9 cellular contexts compared by ENCODE assay signal in the genomic region with DNA sequence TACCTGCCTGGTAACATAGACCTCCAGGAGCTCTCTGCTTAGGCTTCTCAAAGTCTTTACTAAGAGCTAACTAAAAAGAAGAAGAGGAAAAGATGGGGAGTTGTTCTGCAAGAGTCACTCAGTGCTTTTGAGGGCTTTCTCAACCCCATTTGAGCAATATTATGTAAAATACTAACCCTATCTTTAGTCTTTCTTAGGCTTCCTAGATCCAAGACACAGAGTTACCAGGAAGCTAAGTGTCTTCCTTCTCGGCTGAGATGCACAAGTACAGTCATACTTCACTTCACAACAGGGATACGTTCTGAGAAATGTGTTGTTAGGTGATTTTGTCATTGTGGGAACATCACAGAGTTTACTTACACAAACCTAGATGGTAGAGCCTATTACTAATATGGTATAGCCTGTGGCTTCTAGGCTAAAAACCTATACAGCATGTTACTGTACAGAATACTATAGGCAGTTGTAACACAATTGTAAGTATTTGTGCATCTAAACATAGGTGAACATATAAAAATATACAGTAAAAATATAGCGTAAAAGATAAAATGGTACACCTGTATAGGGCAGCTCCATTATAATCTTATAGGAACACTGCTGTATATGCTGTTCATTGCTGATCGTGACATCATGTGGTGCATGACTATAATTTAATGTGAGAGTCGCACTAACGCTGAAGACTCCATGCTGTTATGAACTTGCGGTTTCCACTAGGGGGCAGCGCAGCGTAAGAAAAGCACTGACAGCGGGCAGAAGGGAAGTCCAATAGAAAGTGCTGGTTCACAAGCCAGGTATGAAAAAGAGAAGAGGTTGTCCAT. TPM values are rescaled to one million over a fixed set of nuclear protein-coding genes. Genes with fewer than 3 reads are reported as not detected.
DNase-seq lines count a peak whose midpoint lies in the region; TF ChIP-seq lines count a peak whose summit lies in the region.
"Had no signal": no experiment of that assay in that cellular context is flagged by ENCODE, and none has a peak within 500 bp of the region (broad histone marks: within the 10 kb centered on the region; RNA-seq: fewer than 3 reads in every experiment).

No MANE protein-coding gene starts in this region.

- intact Hi-C loops in activated naive CD4-positive, alpha-beta T cell treated with anti-CD3 and anti-CD28 coated beads for 36 hours (cut with micrococcal nuclease) = loop anchor here (1.0 to 2.0 kb wide), 10 partner anchors 13 to 382 kb away; partner anchors contain the start of genes FAS and STAMBPL1

- no peaks in the 10 kb centered on the region for H4K20me1 ChIP-seq in SK-N-SH (ENCODE audit: insufficient read depth)

- CTCF ChIA-PET in SK-N-SH (lab: Yijun Ruan, JAX) = interaction anchor here (0.6 to 12.7 kb wide), 66 partner anchors 9 to 766 kb away, joined by 3 to 425 read pairs (median 5); partner anchors contain the start of genes ANKRD22, CH25H, FAS and STAMBPL1
- CTCF ChIA-PET in activated naive CD4-positive, alpha-beta T cell treated with anti-CD3 and anti-CD28 coated beads for 36 hours (lab: Charles Lee) = interaction anchor here (0.5 to 17.1 kb wide), 57 partner anchors 9 to 813 kb away, joined by 3 to 448 read pairs (median 4); partner anchors contain the start of genes ANKRD22 and CH25H

- H3K4me1 Mint-ChIP-seq in activated naive CD4-positive, alpha-beta T cell treated with anti-CD3 and anti-CD28 coated beads for 36 hours (ENCODE audit: low read depth) = peaks cover 20% of the 10 kb centered on the region

- peaks cover 0 to 2% of the 10 kb centered on the region in 2 experiments; a peak in 1 of 4 replicates for H3K4me1 ChIP-seq in SK-N-SH (ENCODE audit: control insufficient read depth in 1 of 2, insufficient read depth in 2 of 2, low read depth in 1 of 2, low read length in 1 of 2)

- H3K9me2 ChIP-seq in SK-N-SH = no peaks in the 10 kb centered on the region

- no peak overlapping the region for H3K4me2 ChIP-seq in SK-N-SH

- H3K27me3 Mint-ChIP-seq in activated naive CD4-positive, alpha-beta T cell treated with anti-CD3 and anti-CD28 coated beads for 36 hours (ENCODE audit: low read depth) = no peaks in the 10 kb centered on the region

- peak; percentile 56 for DNase-seq in GM06990 (ENCODE audit: extremely low read depth, insufficient read length)
- peak; percentile 79 for DNase-seq in HFF-Myc (ENCODE audit: extremely low read depth, low read depth)
- DNase-seq in NB4 (ENCODE audit: low read depth) = peak; percentile 91
- DNase-seq in SK-N-SH = peak; percentile 64
- peak; percentile 95 for DNase-seq in activated naive CD4-positive, alpha-beta T cell treated with anti-CD3 and anti-CD28 coated beads for 36 hours
- peak; percentile 85 for DNase-seq in glomerular visceral epithelial cell (ENCODE audit: extremely low spot score)
- DNase-seq in pons (ENCODE audit: low spot score) = peak; percentile 89
- DNase-seq in ureter (ENCODE audit: low spot score) = peak; percentile 88

- 22% methylated on average over 10 of the region's 10 CpGs for WGBS in SK-N-SH (ENCODE audit: low lambda C conversion rate)

- no peaks in the 10 kb centered on the region for H3K9me3 Mint-ChIP-seq in activated naive CD4-positive, alpha-beta T cell treated with anti-CD3 and anti-CD28 coated beads for 36 hours

- H3F3A ChIP-seq in SK-N-SH (replicated peaks; ENCODE audit: insufficient read depth) = no peaks in the 10 kb centered on the region

- H3K79me2 ChIP-seq in SK-N-SH (ENCODE audit: insufficient read depth) = no peaks in the 10 kb centered on the region

- H3K9me3 ChIP-seq in SK-N-SH = no peaks in the 10 kb centered on the region

- peak; percentile 78 for TF ChIP-seq CTCF in GM06990 (IDR thresholded peaks at IDR 0.05; ENCODE audit: insufficient read depth, low read length, poor library complexity, severe bottlenecking)
- TF ChIP-seq CTCF in HFF-Myc (IDR thresholded peaks at IDR 0.05; ENCODE audit: low read depth, low read length, missing control alignments) = peak; percentile 82
- TF ChIP-seq CTCF in NB4 (IDR thresholded peaks at IDR 0.05; ENCODE audit: low read depth, low read length) = peak; percentile 88
- peak; percentile 94 for TF ChIP-seq CTCF in SK-N-SH (IDR thresholded peaks at IDR 0.05)

- TF ChIP-seq RAD21 in SK-N-SH (IDR thresholded peaks at IDR 0.05; ENCODE audit: low read length) = peak; percentile 99

- no peak overlapping the region for H3K27ac Mint-ChIP-seq in activated naive CD4-positive, alpha-beta T cell treated with anti-CD3 and anti-CD28 coated beads for 36 hours

- no peak for TF ChIP-seq POLR2A in NB4 (IDR thresholded peaks at IDR 0.05; ENCODE audit: extremely low read depth, insufficient read length)

- POLR2A ChIA-PET in SK-N-SH (lab: Yijun Ruan, JAX) = interaction anchor here (2.7 kb wide), 1 partner anchor 97 kb away, joined by 9 read pairs; no protein-coding TSS in a partner anchor

- no peaks in the 10 kb centered on the region for H3K36me3 Mint-ChIP-seq in activated naive CD4-positive, alpha-beta T cell treated with anti-CD3 and anti-CD28 coated beads for 36 hours (ENCODE audit: low read depth)

- H3K9ac ChIP-seq in SK-N-SH = no peak overlapping the region

- TF ChIP-seq EP300 in SK-N-SH (IDR thresholded peaks at IDR 0.05; ENCODE audit: borderline replicate concordance in 1 of 2, low read depth in 1 of 2, low read length in 1 of 2) = no peak

- H3K4me3 Mint-ChIP-seq in activated naive CD4-positive, alpha-beta T cell treated with anti-CD3 and anti-CD28 coated beads for 36 hours = no peak overlapping the region

- H3K4me3 ChIP-seq in GM06990 (replicated peaks; ENCODE audit: low read depth, low read length) (no peak overlapping the region), HFF-Myc (replicated peaks; ENCODE audit: low read depth, low read length) (no peak overlapping the region), NB4 (ENCODE audit: low read depth, low read length) (no peak overlapping the region), SK-N-SH (ENCODE audit: low read depth in 2 of 2, low read length in 1 of 2) (no peak overlapping the region)

- no peak overlapping the region for H2AFZ ChIP-seq in SK-N-SH (ENCODE audit: low read depth)

- H3K36me3 ChIP-seq in GM06990 (ENCODE audit: control insufficient read depth, insufficient read depth, low read length) (no peaks in the 10 kb centered on the region), SK-N-SH (replicated peaks in 1 of 2; ENCODE audit: control insufficient read depth in 1 of 2, insufficient read depth in 2 of 2, low read length in 1 of 2) (no peaks in the 10 kb centered on the region)

- H3K27ac ChIP-seq in SK-N-SH (ENCODE audit: low read depth in 2 of 2, low read length in 1 of 2) = no peak overlapping the region

- H3K27me3 ChIP-seq in GM06990 (replicated peaks; ENCODE audit: control insufficient read depth, insufficient read depth, low read length) = no peaks in the 10 kb centered on the region
- no peaks in the 10 kb centered on the region for H3K27me3 ChIP-seq in SK-N-SH (ENCODE audit: insufficient read depth)

TF ChIP-seq in SK-N-SH, 30 proteins besides CTCF, POLR2A, EP300 and RAD21 (continues in another document):
- no peak for TF ChIP-seq ELF1 (IDR thresholded peaks at IDR 0.05)
- 0 out of 2 replicates have a peak, but pooled peaks have one; percentile 21 for TF ChIP-seq REST (IDR thresholded peaks at IDR 0.05; ENCODE audit: low read depth, low read length)
- no peak for TF ChIP-seq EZH2phosphoT487 (IDR thresholded peaks at IDR 0.05; ENCODE audit: borderline replicate concordance, low read depth)
- TF ChIP-seq CHD2 (IDR thresholded peaks at IDR 0.05; ENCODE audit: low read length, partially characterized antibody) = no peak
- no peak for TF ChIP-seq GABPA (IDR thresholded peaks at IDR 0.05; ENCODE audit: low read depth)
- TF ChIP-seq MXI1 (IDR thresholded peaks at IDR 0.05; ENCODE audit: low read depth, low read length) = peak; percentile 65; the same call in 1 of the 2 replicates
- TF ChIP-seq NFIC (IDR thresholded peaks at IDR 0.05; ENCODE audit: borderline replicate concordance) = no peak

RNA-seq across cellular contexts. Expression of gene ANKRD22, which starts 16.3 kb away (rescaled TPM):
- 0.15 TPM in 2 replicates for polyA plus RNA-seq in SK-N-SH (2012; rRNA removed)
- 0.13 and 0.30 TPM in 2 replicates for polyA plus RNA-seq in SK-N-SH (2012; cell fraction: cytosol; rRNA removed)
- polyA plus RNA-seq in SK-N-SH (2012; cell fraction: nucleus; rRNA removed) = 0.05 TPM in 1 of 2 replicates, not detected in the other
- under 1 TPM in 1 of 2 experiments, not detected in 1; 0.12 TPM for total RNA-seq in activated naive CD4-positive, alpha-beta T cell treated with anti-CD3 and anti-CD28 coated beads for 36 hours
- total RNA-seq in ureter = 14.7 TPM
- total RNA-seq: skeletal muscle tissue had no signal

RNA-seq across cellular contexts. Expression of gene LIPM, which starts 32.8 kb away (rescaled TPM):
- polyA plus RNA-seq in SK-N-SH (2012; rRNA removed) = not detected in 2 replicates
- not detected in 2 replicates for polyA plus RNA-seq in SK-N-SH (2012; cell fraction: cytosol; rRNA removed)
- polyA plus RNA-seq in SK-N-SH (2012; cell fraction: nucleus; rRNA removed) = not detected in 2 replicates
- not detected for total RNA-seq in activated naive CD4-positive, alpha-beta T cell treated with anti-CD3 and anti-CD28 coated beads for 36 hours
- not detected for total RNA-seq in ureter

RNA-seq across cellular contexts. Expression of gene STAMBPL1, which starts 44.7 kb away (rescaled TPM):
- polyA plus RNA-seq in SK-N-SH (2012; rRNA removed) = 25.1 and 32.6 TPM in 2 replicates
- polyA plus RNA-seq in SK-N-SH (2012; cell fraction: cytosol; rRNA removed) = 26.1 and 26.3 TPM in 2 replicates
- polyA plus RNA-seq in SK-N-SH (2012; cell fraction: nucleus; rRNA removed) = 44.5 and 93.2 TPM in 2 replicates
- total RNA-seq in activated naive CD4-positive, alpha-beta T cell treated with anti-CD3 and anti-CD28 coated beads for 36 hours = 10 to 100 TPM; 23.2 to 23.6 TPM
- 13.2 TPM for total RNA-seq in ureter

Comparison
In these comparisons a context has a peak if more than half of its experiments do, and no peak if none do; other contexts are left out.
1. RNA of gene ANKRD22, which starts 16.3 kb away (total RNA-seq): 14.7 TPM in ureter (single experiment); 0.12 TPM in activated naive CD4-positive, alpha-beta T cell treated with anti-CD3 and anti-CD28 coated beads for 36 hours; every median in the first group is over 10 times any median in the second.
2. Peak in every context shown above with its lines, with median percentiles within 50 percentile points of each other: DNase-seq and CTCF ChIP-seq.